9 cellular contexts compared by ENCODE assay signal in the genomic region with DNA sequence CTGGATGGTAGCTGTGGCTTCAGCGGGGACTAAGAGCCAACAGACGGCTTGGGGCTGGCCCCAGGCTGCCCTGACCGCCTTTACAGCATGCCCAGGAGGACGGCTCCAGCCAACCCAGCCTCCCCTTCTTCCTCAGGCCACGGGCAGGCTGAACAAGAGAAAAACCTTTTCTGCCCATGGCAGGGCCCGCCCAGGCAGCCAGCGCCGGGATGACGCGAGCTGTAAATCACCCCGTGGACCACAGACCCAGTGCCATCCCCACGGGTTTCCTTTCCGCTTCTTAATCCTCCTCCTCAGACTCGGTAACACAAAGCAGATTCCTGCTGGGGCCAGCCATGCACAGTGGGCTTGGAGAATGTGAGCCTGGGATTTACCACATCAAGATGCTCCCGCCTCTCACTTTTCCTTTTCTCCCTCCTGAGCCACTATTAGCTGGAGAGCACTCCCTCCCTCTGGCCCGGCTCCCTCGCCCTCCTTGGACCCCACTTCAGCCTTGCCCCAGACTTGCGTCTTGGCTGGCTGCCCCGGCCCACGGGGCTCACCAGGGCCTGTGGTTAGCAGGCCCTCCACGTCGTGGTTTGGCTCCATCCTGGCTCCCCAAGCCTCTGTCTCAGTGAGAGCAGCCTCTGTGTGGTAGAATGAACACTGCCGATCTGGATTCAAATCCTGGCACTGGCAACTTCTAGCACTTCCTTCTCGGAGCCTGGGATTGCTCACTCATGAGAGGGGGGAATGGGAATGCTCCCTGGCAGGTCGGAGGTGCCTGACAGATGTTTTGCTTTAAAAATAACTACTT. TPM values are rescaled to one million over a fixed set of nuclear protein-coding genes. Genes with fewer than 3 reads are reported as not detected.
DNase-seq lines count a peak whose midpoint lies in the region; ATAC-seq and TF ChIP-seq lines count a peak whose summit lies in the region.
"Had no signal": no experiment of that assay in that cellular context is flagged by ENCODE, and none has a peak within 500 bp of the region (broad histone marks: within the 10 kb centered on the region; RNA-seq: fewer than 3 reads in every experiment).

No MANE protein-coding gene starts in this region.

- peak overlapping the region; percentile 41 for H3K27ac Mint-ChIP-seq in CD8-positive, alpha-beta T cell
- H3K27ac Mint-ChIP-seq: IgD-negative memory B cell had no signal

- H3K9me3 Mint-ChIP-seq in CD8-positive, alpha-beta T cell: no peaks in the 10 kb centered on the region
- H3K9me3 Mint-ChIP-seq: IgD-negative memory B cell had no signal

- no peaks in the 10 kb centered on the region for H3K79me2 ChIP-seq in trophoblast cell (ENCODE audit: control insufficient read depth, insufficient read depth, low read length, poor library complexity)

- no peaks in the 10 kb centered on the region for H3K36me3 Mint-ChIP-seq in CD8-positive, alpha-beta T cell
- H3K36me3 Mint-ChIP-seq: IgD-negative memory B cell had no signal

- CTCF ChIA-PET in CD8-positive, alpha-beta T cell (lab: Charles Lee): interaction anchor here (0.6 to 1.6 kb wide), 4 partner anchors 9 to 56 kb away, joined by 3 to 4 read pairs (median 3); no protein-coding TSS in a partner anchor

- DNase-seq in CD8-positive, alpha-beta T cell: no peak
- peak; percentile 95 for DNase-seq in NCI-H446 treated with DMSO at 0.1 percent for 48 hours (lab: John Stamatoyannopoulos, UW)
- peak; percentile 93 for DNase-seq in fibroblast of peridontal ligament (ENCODE audit: extremely low read depth)
- DNase-seq in psoas muscle: peak in 1 of 2 donors; percentile 71
- DNase-seq in NCI-H1048 (lab: John Stamatoyannopoulos, UW): no peak
- DNase-seq in trophoblast cell: no peak

- no peak overlapping the region for H4K12ac ChIP-seq in trophoblast cell (ENCODE audit: low read depth, low read length)

- WGBS in psoas muscle, 3 donors: 56 to 68% (median 62%) methylated on average over 24 to 25 of the region's 25 CpGs
- no CpG with 5 or more reads among the region's 25 CpGs for WGBS in trophoblast cell (ENCODE audit: extremely low coverage, insufficient coverage, insufficient read length)

- POLR2A ChIA-PET in CD8-positive, alpha-beta T cell (lab: Charles Lee): no interaction called here

- no peak overlapping the region for H3K23ac ChIP-seq in trophoblast cell (ENCODE audit: low read length)

- no peak overlapping the region for H3K27ac ChIP-seq in CD8-positive, alpha-beta T cell (ENCODE audit: low read depth, low read length)
- peak overlapping the region; percentile 53 for H3K27ac ChIP-seq in psoas muscle
- no peak overlapping the region for H3K27ac ChIP-seq in trophoblast cell (ENCODE audit: low read depth, low read length)

- H3K79me1 ChIP-seq in trophoblast cell (ENCODE audit: low read length): no peaks in the 10 kb centered on the region

- H3K4ac ChIP-seq in trophoblast cell (ENCODE audit: low read depth, low read length): no peak overlapping the region

- no peak overlapping the region for H2BK12ac ChIP-seq in trophoblast cell (ENCODE audit: low read length)

- no peak overlapping the region for H3K4me3 ChIP-seq in CD8-positive, alpha-beta T cell (ENCODE audit: low read depth, low read length)
- no peak overlapping the region for H3K4me3 ChIP-seq in psoas muscle
- H3K4me3 ChIP-seq in trophoblast cell (ENCODE audit: low read depth, low read length): no peak overlapping the region

- intact Hi-C loops in CD8-positive, alpha-beta T cell (cut with DNase I, micrococcal nuclease): no loop called here
- intact Hi-C loops in psoas muscle (cut with DNase I): no loop called here

- H3K9me3 ChIP-seq in CD8-positive, alpha-beta T cell (ENCODE audit: low read length): no peaks in the 10 kb centered on the region
- H3K9me3 ChIP-seq in psoas muscle: no peaks in the 10 kb centered on the region
- peaks cover under 1% of the 10 kb centered on the region for H3K9me3 ChIP-seq in trophoblast cell (ENCODE audit: insufficient read depth, low read depth, low read length)

- peaks cover 2% of the 10 kb centered on the region for H3K27me3 Mint-ChIP-seq in CD8-positive, alpha-beta T cell (ENCODE audit: low read depth)

- H2AK5ac ChIP-seq in trophoblast cell (ENCODE audit: low read length): no peak overlapping the region

- no peak overlapping the region for H3K18ac ChIP-seq in trophoblast cell (ENCODE audit: low read length)

- H4K91ac ChIP-seq in trophoblast cell (ENCODE audit: low read depth, low read length): no peak overlapping the region

- H3K4me3 Mint-ChIP-seq in CD8-positive, alpha-beta T cell: no peak overlapping the region
- H3K4me3 Mint-ChIP-seq: IgD-negative memory B cell had no signal

- peaks cover 4% of the 10 kb centered on the region for H3K4me1 Mint-ChIP-seq in CD8-positive, alpha-beta T cell (ENCODE audit: low read depth)

- TF ChIP-seq CTCF in CD8-positive, alpha-beta T cell (IDR thresholded peaks at IDR 0.05): no peak
- no peak for TF ChIP-seq CTCF in psoas muscle (IDR thresholded peaks at IDR 0.05)

- no peaks in the 10 kb centered on the region for H3K27me3 ChIP-seq in CD8-positive, alpha-beta T cell (ENCODE audit: insufficient read depth, low read length)
- H3K27me3 ChIP-seq in psoas muscle (ENCODE audit: insufficient read depth in 3 of 3, low read length in 2 of 3) (no peaks in the 10 kb centered on the region), trophoblast cell (ENCODE audit: insufficient read depth, low read length) (no peaks in the 10 kb centered on the region)

- no peaks in the 10 kb centered on the region for H3K4me1 ChIP-seq in CD8-positive, alpha-beta T cell (ENCODE audit: insufficient read depth, low read length)
- H3K4me1 ChIP-seq in psoas muscle (peaks cover 30% of the 10 kb centered on the region), trophoblast cell (ENCODE audit: control insufficient read depth in 1 of 2, insufficient read depth in 2 of 2, low read length in 2 of 2) (no peaks in the 10 kb centered on the region)

- H2BK5ac ChIP-seq in trophoblast cell (ENCODE audit: low read depth, low read length, poor library complexity): no peak overlapping the region

- H3K14ac ChIP-seq in trophoblast cell (ENCODE audit: low read length): no peak overlapping the region

- H4K8ac ChIP-seq in trophoblast cell (ENCODE audit: low read depth, low read length): no peak overlapping the region

- H2BK120ac ChIP-seq in trophoblast cell (ENCODE audit: insufficient read depth, low read length, poor library complexity): no peak overlapping the region

- H2AFZ ChIP-seq in trophoblast cell (ENCODE audit: insufficient read depth, low read length, poor library complexity): no peak overlapping the region

- no peak overlapping the region for H3K9ac ChIP-seq in trophoblast cell (ENCODE audit: low read length)

- ATAC-seq in CD8-positive, alpha-beta T cell: no peak
- peak in 3 of 4 donors; percentile 23 to 60 (median 39) for ATAC-seq in psoas muscle
- ATAC-seq in HG02870 (IDR thresholded peaks at IDR 0.05; ENCODE audit: unreplicated experiment): no peak
- no peak for ATAC-seq in HG03342 (IDR thresholded peaks at IDR 0.05; ENCODE audit: unreplicated experiment)

- H3K36me3 ChIP-seq in CD8-positive, alpha-beta T cell (ENCODE audit: insufficient read depth, low read length): no peaks in the 10 kb centered on the region
- H3K36me3 ChIP-seq in psoas muscle (ENCODE audit: insufficient read depth in 1 of 2, low read depth in 1 of 2): peaks cover 0 to 20% of the 10 kb centered on the region in 2 donors
- no peaks in the 10 kb centered on the region for H3K36me3 ChIP-seq in trophoblast cell (ENCODE audit: control insufficient read depth in 1 of 2, insufficient read depth in 2 of 2, low read length in 2 of 2)

- H3K4me2 ChIP-seq in trophoblast cell (ENCODE audit: low read length): no peak overlapping the region

RNA-seq across cellular contexts. Expression of gene ATOH8, which starts 31.4 kb away (rescaled TPM):
- total RNA-seq in CD8-positive, alpha-beta T cell: under 1 TPM; 0.22 to 0.39 TPM
- 10 to 100 TPM; 22.0 to 82.1 (median 57.3) TPM for total RNA-seq in psoas muscle
- 10 to 100 TPM; 48.7 to 77.2 (median 59.4) TPM for polyA plus RNA-seq in psoas muscle
- 1.8 and 2.0 TPM in 2 replicates for polyA plus RNA-seq in trophoblast cell (2013)
- polyA plus RNA-seq: IgD-negative memory B cell had no signal

Comparison
In these comparisons a context has a peak if more than half of its experiments do, and no peak if none do; other contexts are left out.
1. ATAC-seq: peak in psoas muscle (3 of 4); none in CD8-positive, alpha-beta T cell (single experiment), HG02870 (single experiment) and HG03342 (single experiment).
2. DNase-seq: peak in NCI-H446 treated with DMSO at 0.1 percent for 48 hours (single experiment) and fibroblast of peridontal ligament (single experiment); none in CD8-positive, alpha-beta T cell (0 of 7), NCI-H1048 (single experiment) and trophoblast cell (0 of 2).
3. RNA of gene ATOH8, which starts 31.4 kb away (total RNA-seq): 22.0 to 82.1 TPM in psoas muscle; 0.22 to 0.39 TPM in CD8-positive, alpha-beta T cell; every median in the first group is over 10 times any median in the second.